In the genomic region with DNA sequence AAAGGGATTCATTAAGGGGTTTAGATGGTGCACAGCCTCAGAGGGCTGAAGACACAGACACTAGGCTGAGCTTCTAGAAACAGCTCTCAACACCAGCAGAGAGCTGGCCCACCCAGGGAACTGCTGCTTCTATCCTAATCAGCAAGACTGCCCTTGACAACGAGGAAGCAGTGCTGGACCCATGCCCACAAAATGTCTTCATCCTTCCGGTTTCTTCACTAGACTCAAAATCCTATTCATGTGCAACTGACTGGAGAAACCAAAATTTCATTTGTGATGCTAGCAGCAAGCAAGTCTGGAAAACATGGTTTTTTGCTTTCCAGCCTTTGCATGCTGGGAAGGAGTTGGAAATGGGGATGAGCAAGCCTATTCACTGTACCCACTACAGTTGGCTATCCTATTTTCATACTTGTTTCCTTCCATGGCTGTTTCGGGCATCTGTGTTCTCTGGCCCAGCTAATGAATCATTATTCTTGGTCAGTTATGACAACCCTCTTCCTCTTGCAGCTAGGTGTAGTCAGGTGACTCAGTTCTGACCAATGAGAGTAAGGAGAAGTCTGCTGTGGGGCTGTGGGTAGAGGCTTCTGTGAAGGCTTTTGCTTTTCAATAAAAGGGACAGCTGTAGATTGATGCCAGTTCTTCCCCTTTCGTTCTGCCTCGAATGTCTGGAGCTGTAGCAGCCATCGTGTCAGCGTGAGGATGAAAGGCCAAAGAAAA, we compare ENCODE assay signal across 9 cellular contexts. TPM values are rescaled to one million over a fixed set of nuclear protein-coding genes. Genes with fewer than 3 reads are reported as not detected.
DNase-seq lines count a peak whose midpoint lies in the region; ATAC-seq, FAIRE-seq and TF ChIP-seq lines count a peak whose summit lies in the region.
"Had no signal": no experiment of that assay in that cellular context is flagged by ENCODE, and none has a peak within 500 bp of the region (broad histone marks: within the 10 kb centered on the region; RNA-seq: fewer than 3 reads in every experiment).

No MANE protein-coding gene starts in this region.

- peak; percentile 97 for ATAC-seq in GM12878

- no peak overlapping the region for H2BK5ac ChIP-seq in H9 (ENCODE audit: insufficient read length, low read length)

- POLR2A ChIA-PET in GM12878 (lab: Charles Lee), result interaction anchor here (0.6 to 1.1 kb wide), 2 partner anchors 11 to 318 kb away, joined by 3 to 4 read pairs; no protein-coding TSS in a partner anchor

- no peak overlapping the region for H3K56ac ChIP-seq in H9 (ENCODE audit: insufficient read length, low read depth, low read length)

- H3K4me3 Mint-ChIP-seq in H9, result no peak overlapping the region

- H4K5ac ChIP-seq in H9 (ENCODE audit: insufficient read length, low read depth, low read length), result no peak overlapping the region

- H3K9me3 ChIP-seq in H9 (ENCODE audit: control insufficient read depth, low read depth, low read length) (no peaks in the 10 kb centered on the region), MM.1S (replicated peaks; ENCODE audit: insufficient read depth, low read length) (no peaks in the 10 kb centered on the region), GM12878 (replicated peaks; ENCODE audit: control insufficient read depth, insufficient read depth, low read length) (no peaks in the 10 kb centered on the region; the same call in 2 of the 3 replicates), HAP-1 (no peaks in the 10 kb centered on the region)

- in situ Hi-C loops in GM12878 (cut with MboI) (no loop called here), HAP-1 (cut with MboI; ENCODE audit: low sequenced_read_pairs) (no loop called here)

- peaks cover 7% of the 10 kb centered on the region for H3K27me3 Mint-ChIP-seq in H9 (ENCODE audit: low read depth)

- TF ChIP-seq POLR2A in GM12891 (IDR thresholded peaks at IDR 0.05; ENCODE audit: low read depth, low read length) (no peak), GM12878 (IDR thresholded peaks at IDR 0.05; ENCODE audit: low read depth, low read length) (no peak)

- H3K4me1 ChIP-seq in H9 (ENCODE audit: insufficient read depth, low read length) (peaks cover 11% of the 10 kb centered on the region; the same call in 1 of the 2 replicates), MM.1S (ENCODE audit: low read length) (peaks cover 12% of the 10 kb centered on the region), GM12878 (ENCODE audit: control insufficient read depth, insufficient read depth, low read length) (peaks cover 13% of the 10 kb centered on the region), HAP-1 (peaks cover 9% of the 10 kb centered on the region)

- H3K36me3 ChIP-seq in MM.1S (replicated peaks; ENCODE audit: insufficient read depth, low read length), result no peaks in the 10 kb centered on the region
- no peaks in the 10 kb centered on the region for H3K36me3 ChIP-seq in GM12878 (ENCODE audit: control insufficient read depth in 2 of 2, insufficient read depth in 2 of 2, low read length in 1 of 2)
- H3K36me3 ChIP-seq in HAP-1 (replicated peaks), result no peaks in the 10 kb centered on the region

- no peak overlapping the region for H2BK12ac ChIP-seq in H9 (ENCODE audit: insufficient read length, low read depth, low read length)

- no peaks in the 10 kb centered on the region for H4K20me1 ChIP-seq in H9 (ENCODE audit: control insufficient read depth, insufficient read depth, insufficient read length)
- no peaks in the 10 kb centered on the region for H4K20me1 ChIP-seq in MM.1S (ENCODE audit: insufficient read depth, low read length)
- H4K20me1 ChIP-seq in GM12878 (ENCODE audit: control insufficient read depth, insufficient read depth), result no peaks in the 10 kb centered on the region

- BruUV-seq in GM12878 (replicated peaks; lab: Mats Ljungman, UMichigan), result TSS peak; percentile 79

- H3K27ac ChIP-seq in H9 (ENCODE audit: insufficient read length, low read depth, low read length), result no peak overlapping the region
- no peak overlapping the region for H3K27ac ChIP-seq in MM.1S (ENCODE audit: low read length)
- H3K27ac ChIP-seq in GM12878 (ENCODE audit: control insufficient read depth, insufficient read depth), result peak overlapping the region; percentile 34; the same call in 1 of the 2 replicates
- H3K27ac ChIP-seq: KMS-11 had no signal

- H3K23ac ChIP-seq in H9 (ENCODE audit: insufficient read length, low read depth, low read length), result no peak overlapping the region

- no peak for TF ChIP-seq EP300 in GM12878 (IDR thresholded peaks at IDR 0.05; ENCODE audit: borderline replicate concordance in 1 of 2, control insufficient read depth in 1 of 2, low read depth in 2 of 2, low read length in 2 of 2)

- no peak for TF ChIP-seq CTCF in H9 (conservative IDR thresholded peaks at IDR 0.05)
- no peak for TF ChIP-seq CTCF in MM.1S (IDR thresholded peaks at IDR 0.05; ENCODE audit: low read length)
- TF ChIP-seq CTCF in GM12878 (IDR thresholded peaks at IDR 0.05 in 2 of 3, conservative IDR thresholded peaks at IDR 0.05 in 1 of 3; ENCODE audit: control insufficient read depth in 2 of 3, extremely low read depth in 1 of 3, insufficient read depth in 1 of 3, low read depth in 3 of 3, low read length in 3 of 3), result no peak

- SMC1A ChIA-PET in GM12878 (lab: Charles Lee; ENCODE audit: uncharacterized antibody, unreplicated experiment), result interaction anchor here (1.0 to 2.8 kb wide), 10 partner anchors 8 to 70 kb away, joined by 3 to 16 read pairs (median 3); no protein-coding TSS in a partner anchor

- no peak overlapping the region for H4K8ac ChIP-seq in H9 (replicated peaks; ENCODE audit: insufficient read length, low read depth, low read length)

- TF ChIP-seq RAD21 in GM12878 (IDR thresholded peaks at IDR 0.05; ENCODE audit: insufficient read depth, low read depth, low read length), result no peak

- no peaks in the 10 kb centered on the region for H3F3A ChIP-seq in MM.1S (ENCODE audit: insufficient read depth, low read length)

- H3K4me2 ChIP-seq in H9 (ENCODE audit: insufficient read depth, insufficient read length, low read length) (no peak overlapping the region), MM.1S (ENCODE audit: low read depth, low read length) (peak overlapping the region; percentile 28; the same call in 1 of the 2 replicates), GM12878 (ENCODE audit: control insufficient read depth, insufficient read depth) (peak overlapping the region; percentile 45)
- H3K4me2 ChIP-seq: KMS-11 had no signal

- H3K79me1 ChIP-seq in H9 (ENCODE audit: insufficient read depth, low read depth, low read length, poor library complexity, severe bottlenecking), result no peaks in the 10 kb centered on the region

- H3K4me3 ChIP-seq in MM.1S (ENCODE audit: low read length), result no peak overlapping the region
- no peak overlapping the region for H3K4me3 ChIP-seq in GM12878
- H3K4me3 ChIP-seq in HAP-1, result no peak overlapping the region

- H3K9me3 Mint-ChIP-seq in H9, result no peaks in the 10 kb centered on the region; a peak in 1 of 5 replicates

- FAIRE-seq in GM12891 (lab: Jason Lieb, UNC) (peak; percentile 71), GM12878 (lab: Jason Lieb, UNC) (peak; percentile 69)

- no peaks in the 10 kb centered on the region for H3K23me2 ChIP-seq in H9 (ENCODE audit: insufficient read length, low read depth, low read length, poor library complexity, severe bottlenecking)

- CTCF ChIA-PET in GM12878 (lab: Yijun Ruan, JAX), result interaction anchor here (1.0 to 5.8 kb wide), 9 partner anchors 12 to 151 kb away, joined by 3 to 43 read pairs (median 4); no protein-coding TSS in a partner anchor

- H2AK5ac ChIP-seq in H9 (ENCODE audit: insufficient read length, low read length), result no peak overlapping the region

- intact Hi-C loops in GM12878 (cut with micrococcal nuclease; ENCODE audit: unreplicated experiment), result no loop called here

- no peak overlapping the region for H4K91ac ChIP-seq in H9 (ENCODE audit: insufficient read length, low read depth, low read length)

- H3K27ac Mint-ChIP-seq in H9, result 0 out of 7 replicates have a peak overlapping the region, but pooled peaks of 2 of the 3 experiments have one; percentile 10 to 29

- no CpG with 5 or more reads among the region's 7 CpGs for WGBS in H9 (ENCODE audit: extremely low coverage, insufficient read length, low lambda C conversion rate)
- 18% methylated on average over 7 of the region's 7 CpGs for WGBS in GM12878 (ENCODE audit: insufficient coverage, insufficient replicate concordance, low lambda C conversion rate, missing lambda C conversion rate)

- H3K4ac ChIP-seq in H9 (ENCODE audit: low read depth, low read length), result no peak overlapping the region

- H3K36me3 Mint-ChIP-seq in H9 (ENCODE audit: insufficient read depth in 1 of 3, low read depth in 3 of 3), result peaks cover 0 to 2% (median 0%) of the 10 kb centered on the region in 3 experiments; a peak in 2 of 7 replicates

- no peak overlapping the region for H2BK120ac ChIP-seq in H9 (ENCODE audit: low read depth, low read length, poor library complexity, severe bottlenecking)

- no peaks in the 10 kb centered on the region for H3K79me2 ChIP-seq in H9 (ENCODE audit: insufficient read depth, low read length)
- no peaks in the 10 kb centered on the region for H3K79me2 ChIP-seq in MM.1S (ENCODE audit: low read length)
- H3K79me2 ChIP-seq in GM12878 (ENCODE audit: control insufficient read depth, insufficient read depth, low read length), result no peaks in the 10 kb centered on the region

- H3K27me3 ChIP-seq in H9 (ENCODE audit: insufficient read depth, low read length), result no peaks in the 10 kb centered on the region
- no peaks in the 10 kb centered on the region for H3K27me3 ChIP-seq in MM.1S (replicated peaks; ENCODE audit: insufficient read depth, low read length)
- H3K27me3 ChIP-seq in GM12878 (replicated peaks in 1 of 2; ENCODE audit: control insufficient read depth in 2 of 2, insufficient read depth in 2 of 2, low read length in 1 of 2), result no peaks in the 10 kb centered on the region
- H3K27me3 ChIP-seq in HAP-1 (ENCODE audit: low read depth), result no peaks in the 10 kb centered on the region

- DNase-seq in GM12891 (ENCODE audit: insufficient read length, low spot score) (no peak), H9 (no peak), MM.1S (peak; percentile 34), GM12878 (ENCODE audit: low read depth, low spot score) (peak; percentile 60), myocyte (ENCODE audit: low read depth) (peak; percentile 89), HAP-1 (ENCODE audit: low spot score in 2 of 2) (no peak), NCI-H1092 treated with DMSO at 0.1 percent for 48 hours (lab: John Stamatoyannopoulos, UW) (no peak), COLO668 (lab: John Stamatoyannopoulos, UW; ENCODE audit: unreplicated experiment) (no peak)

- no peak overlapping the region for H3K14ac ChIP-seq in H9 (ENCODE audit: insufficient read depth, low read length)

- no peak overlapping the region for H2AFZ ChIP-seq in H9 (ENCODE audit: low read length)
- H2AFZ ChIP-seq in MM.1S (ENCODE audit: low read length), result peak overlapping the region; percentile 68
- peak overlapping the region; percentile 82 for H2AFZ ChIP-seq in GM12878 (ENCODE audit: control insufficient read depth, low read depth, low read length)

- H2BK15ac ChIP-seq in H9 (ENCODE audit: low read depth, low read length), result no peak overlapping the region

- RAD21 ChIA-PET in GM12878 (lab: Charles Lee; ENCODE audit: unreplicated experiment), result interaction anchor here (1.0 to 1.7 kb wide), 2 partner anchors 12 to 21 kb away, joined by 4 to 7 read pairs; no protein-coding TSS in a partner anchor

- H3K4me1 Mint-ChIP-seq in H9, result peaks cover 26 to 43% of the 10 kb centered on the region in 2 experiments

- no peak overlapping the region for H3K18ac ChIP-seq in H9 (ENCODE audit: insufficient read length, low read depth, low read length)

- no peak overlapping the region for H2BK20ac ChIP-seq in H9 (ENCODE audit: low read depth, low read length, poor library complexity, severe bottlenecking)

- no peaks in the 10 kb centered on the region for H3K9me2 ChIP-seq in MM.1S (replicated peaks; ENCODE audit: insufficient read depth, low read length)

- no peak overlapping the region for H3T11ph ChIP-seq in H9 (ENCODE audit: low read length)

- H3K9ac ChIP-seq in H9 (ENCODE audit: extremely low read depth, insufficient read length, low read length) (no peak overlapping the region), MM.1S (ENCODE audit: low read length) (no peak overlapping the region), GM12878 (ENCODE audit: control insufficient read depth, insufficient read depth, low read length) (no peak overlapping the region)
- H3K9ac ChIP-seq: KMS-11 had no signal

RNA-seq across cellular contexts. Expression of a gene that starts 14.6 kb away (rescaled TPM):
- not detected for polyA plus RNA-seq in GM12891 (2012; ENCODE audit: low read depth, missing spikeins)
- total RNA-seq in H9 (2021) (0.61 and 1.0 TPM in 2 replicates), GM12878 (2014; rRNA removed) (not detected in 2 replicates), GM12878 (2014; rRNA removed; fragmentation: Illumina TruSeq; extraction: Trizol) (not detected in 2 replicates), GM12878 (2021) (not detected in 2 replicates), myocyte (not detected in 2 replicates)
- total RNA-seq in GM12878 (2013; cell fraction: nucleolus; rRNA removed), result not detected in 2 replicates
- not detected for polyA plus RNA-seq in GM12878 (2011; ENCODE audit: low read depth)
- polyA plus RNA-seq in GM12878 (2011; rRNA removed) (not detected in 2 replicates), GM12878 (2014; fragmentation: Illumina TruSeq; extraction: Trizol) (not detected in 2 replicates), GM12878 (2014; fragmentation: Nextera tagmentation; extraction: Ambion mirVana) (not detected), GM12878 (2014; rRNA removed) (not detected in 2 replicates), GM12878 (2016; fragmentation: Nextera tagmentation; extraction: Ambion mirVana) (not detected)
- polyA plus RNA-seq in GM12878 (2011; cell fraction: cytosol; rRNA removed), result not detected in 2 replicates
- polyA plus RNA-seq in GM12878 (2011; cell fraction: nucleus; rRNA removed), result not detected in 2 replicates
- polyA plus RNA-seq in GM12878 (2012), result not detected in 2 replicates
- polyA minus RNA-seq in GM12878 (2011; rRNA and poly(A)+ RNA removed), result not detected in 2 replicates
- polyA minus RNA-seq in GM12878 (2011; cell fraction: cytosol; rRNA and poly(A)+ RNA removed), result not detected in 2 replicates
- polyA minus RNA-seq in GM12878 (2011; cell fraction: nucleus; rRNA and poly(A)+ RNA removed), result not detected in 2 replicates
- not detected for polyA plus RNA-seq in myocyte (2012)

RNA-seq across cellular contexts. Expression of a gene that starts 33.0 kb away (rescaled TPM):
- polyA plus RNA-seq in GM12891 (2012; ENCODE audit: low read depth, missing spikeins), result 0.04 TPM
- total RNA-seq in H9 (2021) (0.17 and 0.35 TPM in 2 replicates), GM12878 (2014; rRNA removed) (not detected in 2 replicates), GM12878 (2014; rRNA removed; fragmentation: Illumina TruSeq; extraction: Trizol) (not detected in 2 replicates), GM12878 (2021) (0.03 TPM in 1 of 2 replicates, not detected in the other), myocyte (not detected in 2 replicates)
- not detected in 2 replicates for total RNA-seq in GM12878 (2013; cell fraction: nucleolus; rRNA removed)
- not detected for polyA plus RNA-seq in GM12878 (2011; ENCODE audit: low read depth)
- polyA plus RNA-seq in GM12878 (2011; rRNA removed) (not detected in 2 replicates), GM12878 (2014; fragmentation: Illumina TruSeq; extraction: Trizol) (not detected in 2 replicates), GM12878 (2014; fragmentation: Nextera tagmentation; extraction: Ambion mirVana) (not detected), GM12878 (2014; rRNA removed) (0.01 TPM in 1 of 2 replicates, not detected in the other), GM12878 (2016; fragmentation: Nextera tagmentation; extraction: Ambion mirVana) (not detected)
- polyA plus RNA-seq in GM12878 (2011; cell fraction: cytosol; rRNA removed), result 0.01 TPM in 1 of 2 replicates, not detected in the other
- 0.03 TPM in 1 of 2 replicates, not detected in the other for polyA plus RNA-seq in GM12878 (2011; cell fraction: nucleus; rRNA removed)
- polyA plus RNA-seq in GM12878 (2012), result 0.03 TPM in 1 of 2 replicates, not detected in the other
- not detected in 2 replicates for polyA minus RNA-seq in GM12878 (2011; rRNA and poly(A)+ RNA removed)
- not detected in 2 replicates for polyA minus RNA-seq in GM12878 (2011; cell fraction: cytosol; rRNA and poly(A)+ RNA removed)
- not detected in 2 replicates for polyA minus RNA-seq in GM12878 (2011; cell fraction: nucleus; rRNA and poly(A)+ RNA removed)
- polyA plus RNA-seq in myocyte (2012), result 0.01 TPM

Comparison
In these comparisons a context has a peak if more than half of its experiments do, and no peak if none do; other contexts are left out.
1. DNase-seq: peak in MM.1S (single experiment), GM12878 (single experiment) and myocyte (single experiment); none in GM12891 (single experiment), H9 (single experiment), HAP-1 (0 of 2), NCI-H1092 treated with DMSO at 0.1 percent for 48 hours (single experiment) and COLO668 (single experiment).